In the genomic region with DNA sequence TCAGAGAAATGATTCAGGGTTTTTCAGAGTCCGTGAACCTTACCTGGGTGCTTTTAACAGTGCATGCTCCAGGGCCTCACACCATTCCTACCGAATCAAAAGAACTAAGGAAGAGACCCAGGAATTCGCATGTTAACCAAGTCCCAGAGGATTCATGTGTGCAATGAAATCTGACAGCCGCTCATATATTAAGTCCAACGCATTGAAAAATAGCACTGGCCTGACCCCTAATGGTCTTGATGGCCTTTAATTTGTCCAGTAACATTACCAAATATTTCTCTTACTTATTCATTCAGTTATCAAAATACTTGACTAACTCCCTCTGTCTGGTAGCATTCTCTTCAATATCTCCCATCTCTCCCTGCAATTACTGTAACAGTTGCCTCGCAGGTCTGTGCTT, we compare ENCODE assay signal across 29 cellular contexts. TPM values are rescaled to one million over a fixed set of nuclear protein-coding genes. Genes with fewer than 3 reads are reported as not detected.
"Had no signal": no experiment of that assay in that cellular context is flagged by ENCODE, and none has a peak within 500 bp of the region (broad histone marks: within the 10 kb centered on the region; RNA-seq: fewer than 3 reads in every experiment).

No MANE protein-coding gene starts in this region.

- H2AFZ ChIP-seq: hepatocyte had no signal

- H3K9me3 ChIP-seq: transverse colon had no signal

- H3K27me3 ChIP-seq: cardiac muscle cell, hepatocyte, sigmoid colon, stomach, transverse colon had no signal

- H3K27ac ChIP-seq: cardiac muscle cell, hepatocyte, sigmoid colon, stomach, transverse colon had no signal

- H3K36me3 ChIP-seq: cardiac muscle cell, sigmoid colon, stomach, transverse colon had no signal

- H3K4me3 ChIP-seq: cardiac muscle cell, hepatocyte, lung, sigmoid colon, smooth muscle cell, stomach, transverse colon had no signal

- H3K4me2 ChIP-seq: hepatocyte, smooth muscle cell had no signal

- H3K4me1 ChIP-seq: sigmoid colon, stomach, transverse colon had no signal

- ATAC-seq: activated CD8-positive, alpha-beta T cell treated with anti-CD3 and anti-CD28 coated beads, Interleukin-2, amount 10 ng/mL, durations not matched to agents 7 days and 5 days; activated naive CD8-positive, alpha-beta T cell treated with anti-CD3 and anti-CD28 coated beads, Interleukin-2, amount 50 U/mL, for 24 hours; left lobe of liver; stimulated activated memory B cell treated with anti-CD40 and anti-IgM and Interleukin-4, amounts not matched to agents 10 μg/mL and 1 μg/mL and 100 μg/mL, for 72 hours had no signal

- DNase-seq: activated CD4-positive, alpha-beta T cell treated with anti-CD3 and anti-CD28 coated beads for 1 hour; activated CD4-positive, alpha-beta T cell treated with anti-CD3 and anti-CD28 coated beads, Interleukin-2, amount 50 U/mL, for 1 hour; activated CD8-positive, alpha-beta T cell treated with anti-CD3 and anti-CD28 coated beads, Interleukin-2, amount 10 ng/mL, durations not matched to agents 7 days and 5 days; activated gamma-delta T cell; activated naive CD4-positive, alpha-beta T cell treated with anti-CD3 and anti-CD28 coated beads, Interleukin-2, amount 50 U/mL, for 16 hours; activated naive CD8-positive, alpha-beta T cell treated with anti-CD3 and anti-CD28 coated beads, Interleukin-2, amount 50 U/mL, for 24 hours; effector CD4-positive, alpha-beta T cell; foreskin melanocyte; immature natural killer cell; naive B cell; sigmoid colon; stimulated activated CD4-positive, alpha-beta T cell treated with anti-CD3 and anti-CD28 coated beads, Interleukin-15, amount 100 ng/mL, for 24 hours; stomach; transverse colon had no signal

- H3K79me2 ChIP-seq: hepatocyte had no signal

RNA-seq across cellular contexts. Expression of a gene that starts 55.0 kb away (rescaled TPM):
- total RNA-seq: activated CD8-positive, alpha-beta T cell treated with anti-CD3 and anti-CD28 coated beads, Interleukin-2, amount 10 ng/mL, durations not matched to agents 7 days and 5 days; activated T-helper 1 cell treated with anti-CD3 and anti-CD28 coated beads, Interleukin-12 subunit alpha, Interleukin-12 subunit beta, Interleukin-2, Interleukin-4 antibody, amounts not matched to agents 30 ng/mL and 10 ng/mL and 1 ng/mL, durations not matched to agents 14 hours and 24 hours and 36 hours; chondrocyte; hepatocyte; kidney epithelial cell; left lobe of liver; lung; mesenteric fat pad; mucosa of gallbladder; omental fat pad; posterior vena cava; renal cortical epithelial cell; sigmoid colon; smooth muscle cell; stomach; transverse colon had no signal
- polyA plus RNA-seq: esophagus, hepatocyte, immature natural killer cell, lung, sigmoid colon, smooth muscle cell, stomach had no signal
